In genomic region chr1:6359568-6360496, GRCh38 we compare ENCODE assay signal across 2 cellular contexts.
TF ChIP-seq lines count a peak whose summit lies in the region.

No MANE protein-coding gene starts in this region.

TF ChIP-seq in SK-N-SH treated with all-trans-retinoic acid at 6 μM for 48 hours, 23 proteins besides CTCF, POLR2A, EP300 and RAD21 (continued from another document):
- TF ChIP-seq, protein P1, sequence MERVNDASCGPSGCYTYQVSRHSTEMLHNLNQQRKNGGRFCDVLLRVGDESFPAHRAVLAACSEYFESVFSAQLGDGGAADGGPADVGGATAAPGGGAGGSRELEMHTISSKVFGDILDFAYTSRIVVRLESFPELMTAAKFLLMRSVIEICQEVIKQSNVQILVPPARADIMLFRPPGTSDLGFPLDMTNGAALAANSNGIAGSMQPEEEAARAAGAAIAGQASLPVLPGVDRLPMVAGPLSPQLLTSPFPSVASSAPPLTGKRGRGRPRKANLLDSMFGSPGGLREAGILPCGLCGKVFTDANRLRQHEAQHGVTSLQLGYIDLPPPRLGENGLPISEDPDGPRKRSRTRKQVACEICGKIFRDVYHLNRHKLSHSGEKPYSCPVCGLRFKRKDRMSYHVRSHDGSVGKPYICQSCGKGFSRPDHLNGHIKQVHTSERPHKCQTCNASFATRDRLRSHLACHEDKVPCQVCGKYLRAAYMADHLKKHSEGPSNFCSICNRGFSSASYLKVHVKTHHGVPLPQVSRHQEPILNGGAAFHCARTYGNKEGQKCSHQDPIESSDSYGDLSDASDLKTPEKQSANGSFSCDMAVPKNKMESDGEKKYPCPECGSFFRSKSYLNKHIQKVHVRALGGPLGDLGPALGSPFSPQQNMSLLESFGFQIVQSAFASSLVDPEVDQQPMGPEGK (CRISPR knock-in tag; IDR thresholded peaks at IDR 0.05; ENCODE audit: borderline replicate concordance), result peak; percentile 23; the same call in 1 of the 2 replicates
- TF ChIP-seq, protein P2, sequence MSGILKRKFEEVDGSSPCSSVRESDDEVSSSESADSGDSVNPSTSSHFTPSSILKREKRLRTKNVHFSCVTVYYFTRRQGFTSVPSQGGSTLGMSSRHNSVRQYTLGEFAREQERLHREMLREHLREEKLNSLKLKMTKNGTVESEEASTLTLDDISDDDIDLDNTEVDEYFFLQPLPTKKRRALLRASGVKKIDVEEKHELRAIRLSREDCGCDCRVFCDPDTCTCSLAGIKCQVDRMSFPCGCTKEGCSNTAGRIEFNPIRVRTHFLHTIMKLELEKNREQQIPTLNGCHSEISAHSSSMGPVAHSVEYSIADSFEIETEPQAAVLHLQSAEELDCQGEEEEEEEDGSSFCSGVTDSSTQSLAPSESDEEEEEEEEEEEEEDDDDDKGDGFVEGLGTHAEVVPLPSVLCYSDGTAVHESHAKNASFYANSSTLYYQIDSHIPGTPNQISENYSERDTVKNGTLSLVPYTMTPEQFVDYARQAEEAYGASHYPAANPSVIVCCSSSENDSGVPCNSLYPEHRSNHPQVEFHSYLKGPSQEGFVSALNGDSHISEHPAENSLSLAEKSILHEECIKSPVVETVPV (CRISPR knock-in tag; IDR thresholded peaks at IDR 0.05), result no peak
- peak; percentile 87 for TF ChIP-seq ZFP3 (CRISPR knock-in tag; IDR thresholded peaks at IDR 0.05)
- TF ChIP-seq CSDC2 (CRISPR knock-in tag; IDR thresholded peaks at IDR 0.05), result peak; percentile 62; the same call in 1 of the 2 replicates
- TF ChIP-seq OSR1 (CRISPR knock-in tag; IDR thresholded peaks at IDR 0.05), result no peak
- TF ChIP-seq TCF4 (CRISPR knock-in tag; IDR thresholded peaks at IDR 0.05; ENCODE audit: borderline replicate concordance), result peak; percentile 22; the same call in 1 of the 2 replicates
- 0 out of 2 replicates have a peak, but pooled peaks have one; percentile 16 for TF ChIP-seq ISL1 (CRISPR knock-in tag; IDR thresholded peaks at IDR 0.05)

TF ChIP-seq in GM12878, 131 proteins besides CTCF, POLR2A, EP300 and RAD21 (continued from another document):
- TF ChIP-seq RELB (IDR thresholded peaks at IDR 0.05; ENCODE audit: low read depth) (peak; percentile 97), TCF3 (IDR thresholded peaks at IDR 0.05; ENCODE audit: borderline replicate concordance, insufficient read depth, low read depth, low read length) (peak; percentile 92; the same call in 1 of the 2 replicates), PBX3 (IDR thresholded peaks at IDR 0.05; ENCODE audit: insufficient replicate concordance, low read depth, low read length) (peak; percentile 77), DPF2 (IDR thresholded peaks at IDR 0.05) (peak; percentile 91), ZNF274 (IDR thresholded peaks at IDR 0.05; ENCODE audit: insufficient read depth, insufficient read length) (no peak), CHD1 (IDR thresholded peaks at IDR 0.05; ENCODE audit: low read depth, low read length) (0 out of 2 replicates have a peak, but pooled peaks have one; percentile 26), STAT1 (conservative IDR thresholded peaks at IDR 0.05) (0 out of 2 replicates have a peak, but pooled peaks have one; percentile 31), BHLHE40 (IDR thresholded peaks at IDR 0.05; ENCODE audit: borderline replicate concordance in 1 of 2, low read depth in 2 of 2, low read length in 1 of 2) (0 out of 4 replicates have a peak, but pooled peaks have one; percentile 18 to 43), PAX5 (IDR thresholded peaks at IDR 0.05; ENCODE audit: borderline replicate concordance, low read depth, low read length) (0 out of 2 replicates have a peak, but pooled peaks have one; percentile 22), TAF1 (IDR thresholded peaks at IDR 0.05; ENCODE audit: borderline replicate concordance, low read depth, low read length) (peak; percentile 55; the same call in 1 of the 2 replicates), NR2F1 (conservative IDR thresholded peaks at IDR 0.05) (peak; percentile 63), SRF (IDR thresholded peaks at IDR 0.05; ENCODE audit: low read depth in 2 of 2, low read length in 2 of 2) (no peak), NBN (IDR thresholded peaks at IDR 0.05) (peak; percentile 47; the same call in 1 of the 2 replicates), MAX (IDR thresholded peaks at IDR 0.05; ENCODE audit: low read depth, low read length) (peak; percentile 26; the same call in 1 of the 2 replicates), MLLT1 (IDR thresholded peaks at IDR 0.05) (no peak), MEF2B (IDR thresholded peaks at IDR 0.05; ENCODE audit: partially characterized antibody, poor library complexity, severe bottlenecking) (no peak), IKZF1 (conservative IDR thresholded peaks at IDR 0.05) (peak; percentile 97), NFXL1 (IDR thresholded peaks at IDR 0.05; ENCODE audit: borderline replicate concordance) (no peak), GABPA (IDR thresholded peaks at IDR 0.05; ENCODE audit: low read depth) (no peak), GATAD2B (conservative IDR thresholded peaks at IDR 0.05; ENCODE audit: low read depth) (peak; percentile 81; the same call in 1 of the 2 replicates), CREB1 (IDR thresholded peaks at IDR 0.05; ENCODE audit: low read depth) (peak; percentile 16; the same call in 1 of the 2 replicates), SMAD1 (IDR thresholded peaks at IDR 0.05; ENCODE audit: low read depth, partially characterized antibody) (no peak), RUNX3 (IDR thresholded peaks at IDR 0.05; ENCODE audit: low read length) (peak; percentile 61), POLR2AphosphoS5 (IDR thresholded peaks at IDR 0.05; ENCODE audit: low read length) (peak; percentile 52; the same call in 1 of the 2 replicates), RELA (IDR thresholded peaks at IDR 0.05; ENCODE audit: borderline replicate concordance, partially characterized antibody) (peak; percentile 53), EED (IDR thresholded peaks at IDR 0.05; ENCODE audit: low read depth) (peak; percentile 85)
- TF ChIP-seq, protein P3, sequence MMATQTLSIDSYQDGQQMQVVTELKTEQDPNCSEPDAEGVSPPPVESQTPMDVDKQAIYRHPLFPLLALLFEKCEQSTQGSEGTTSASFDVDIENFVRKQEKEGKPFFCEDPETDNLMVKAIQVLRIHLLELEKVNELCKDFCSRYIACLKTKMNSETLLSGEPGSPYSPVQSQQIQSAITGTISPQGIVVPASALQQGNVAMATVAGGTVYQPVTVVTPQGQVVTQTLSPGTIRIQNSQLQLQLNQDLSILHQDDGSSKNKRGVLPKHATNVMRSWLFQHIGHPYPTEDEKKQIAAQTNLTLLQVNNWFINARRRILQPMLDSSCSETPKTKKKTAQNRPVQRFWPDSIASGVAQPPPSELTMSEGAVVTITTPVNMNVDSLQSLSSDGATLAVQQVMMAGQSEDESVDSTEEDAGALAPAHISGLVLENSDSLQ (IDR thresholded peaks at IDR 0.05), result peak; percentile 81
- TF ChIP-seq, protein P4, sequence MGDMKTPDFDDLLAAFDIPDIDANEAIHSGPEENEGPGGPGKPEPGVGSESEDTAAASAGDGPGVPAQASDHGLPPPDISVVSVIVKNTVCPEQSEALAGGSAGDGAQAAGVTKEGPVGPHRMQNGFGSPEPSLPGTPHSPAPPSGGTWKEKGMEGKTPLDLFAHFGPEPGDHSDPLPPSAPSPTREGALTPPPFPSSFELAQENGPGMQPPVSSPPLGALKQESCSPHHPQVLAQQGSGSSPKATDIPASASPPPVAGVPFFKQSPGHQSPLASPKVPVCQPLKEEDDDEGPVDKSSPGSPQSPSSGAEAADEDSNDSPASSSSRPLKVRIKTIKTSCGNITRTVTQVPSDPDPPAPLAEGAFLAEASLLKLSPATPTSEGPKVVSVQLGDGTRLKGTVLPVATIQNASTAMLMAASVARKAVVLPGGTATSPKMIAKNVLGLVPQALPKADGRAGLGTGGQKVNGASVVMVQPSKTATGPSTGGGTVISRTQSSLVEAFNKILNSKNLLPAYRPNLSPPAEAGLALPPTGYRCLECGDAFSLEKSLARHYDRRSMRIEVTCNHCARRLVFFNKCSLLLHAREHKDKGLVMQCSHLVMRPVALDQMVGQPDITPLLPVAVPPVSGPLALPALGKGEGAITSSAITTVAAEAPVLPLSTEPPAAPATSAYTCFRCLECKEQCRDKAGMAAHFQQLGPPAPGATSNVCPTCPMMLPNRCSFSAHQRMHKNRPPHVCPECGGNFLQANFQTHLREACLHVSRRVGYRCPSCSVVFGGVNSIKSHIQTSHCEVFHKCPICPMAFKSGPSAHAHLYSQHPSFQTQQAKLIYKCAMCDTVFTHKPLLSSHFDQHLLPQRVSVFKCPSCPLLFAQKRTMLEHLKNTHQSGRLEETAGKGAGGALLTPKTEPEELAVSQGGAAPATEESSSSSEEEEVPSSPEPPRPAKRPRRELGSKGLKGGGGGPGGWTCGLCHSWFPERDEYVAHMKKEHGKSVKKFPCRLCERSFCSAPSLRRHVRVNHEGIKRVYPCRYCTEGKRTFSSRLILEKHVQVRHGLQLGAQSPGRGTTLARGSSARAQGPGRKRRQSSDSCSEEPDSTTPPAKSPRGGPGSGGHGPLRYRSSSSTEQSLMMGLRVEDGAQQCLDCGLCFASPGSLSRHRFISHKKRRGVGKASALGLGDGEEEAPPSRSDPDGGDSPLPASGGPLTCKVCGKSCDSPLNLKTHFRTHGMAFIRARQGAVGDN (IDR thresholded peaks at IDR 0.05), result peak; percentile 91
- TF ChIP-seq, protein P5, sequence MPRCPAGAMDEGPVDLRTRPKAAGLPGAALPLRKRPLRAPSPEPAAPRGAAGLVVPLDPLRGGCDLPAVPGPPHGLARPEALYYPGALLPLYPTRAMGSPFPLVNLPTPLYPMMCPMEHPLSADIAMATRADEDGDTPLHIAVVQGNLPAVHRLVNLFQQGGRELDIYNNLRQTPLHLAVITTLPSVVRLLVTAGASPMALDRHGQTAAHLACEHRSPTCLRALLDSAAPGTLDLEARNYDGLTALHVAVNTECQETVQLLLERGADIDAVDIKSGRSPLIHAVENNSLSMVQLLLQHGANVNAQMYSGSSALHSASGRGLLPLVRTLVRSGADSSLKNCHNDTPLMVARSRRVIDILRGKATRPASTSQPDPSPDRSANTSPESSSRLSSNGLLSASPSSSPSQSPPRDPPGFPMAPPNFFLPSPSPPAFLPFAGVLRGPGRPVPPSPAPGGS (IDR thresholded peaks at IDR 0.05; ENCODE audit: borderline replicate concordance, insufficient read depth, low read depth, low read length, poor library complexity, severe bottlenecking), result no peak
